ENCODE assay signal across 12 cellular contexts in the genomic region with DNA sequence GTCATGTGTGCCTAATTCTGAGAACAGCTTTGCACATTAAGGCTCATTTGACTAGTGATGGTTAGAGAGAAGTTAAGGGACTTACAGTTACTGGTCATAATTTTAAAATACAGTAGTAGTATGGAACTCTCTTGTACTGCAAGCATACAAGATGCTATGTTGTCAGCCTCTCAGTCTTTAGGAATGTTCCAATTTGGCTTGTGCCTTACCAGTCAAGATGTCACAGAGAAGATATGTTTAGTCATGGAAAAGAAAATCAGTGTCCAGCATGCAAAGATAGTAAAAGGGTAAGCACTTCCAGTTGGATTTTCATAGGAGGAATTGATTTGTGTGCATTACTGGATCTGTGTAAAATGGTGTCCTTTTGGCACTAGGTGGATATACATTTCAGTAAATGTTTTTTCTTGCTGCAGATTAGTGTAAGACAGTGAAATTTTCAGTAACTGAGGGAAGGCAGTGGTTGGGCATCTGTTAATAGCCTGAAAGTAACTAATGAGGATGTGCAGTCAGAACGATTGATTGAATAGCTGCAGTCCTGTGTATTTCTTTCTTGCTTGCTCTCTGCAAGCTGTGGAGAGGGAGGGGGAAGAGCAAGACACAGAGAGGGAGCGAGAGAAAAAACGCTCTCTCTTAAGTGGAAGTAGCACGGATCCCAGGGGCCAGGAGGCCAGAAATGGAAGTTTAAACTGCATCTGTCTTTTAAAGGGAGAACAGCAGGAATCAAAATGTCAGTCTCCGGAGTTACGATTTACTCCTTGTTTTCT.
DNase-seq lines count a peak whose midpoint lies in the region; FAIRE-seq and TF ChIP-seq lines count a peak whose summit lies in the region.
"Had no signal": no experiment of that assay in that cellular context is flagged by ENCODE, and none has a peak within 500 bp of the region (broad histone marks: within the 10 kb centered on the region; RNA-seq: fewer than 3 reads in every experiment).

No MANE protein-coding gene starts in this region.

- H3K79me2 ChIP-seq in hepatocyte, result no peaks in the 10 kb centered on the region

- no peaks in the 10 kb centered on the region for H3K9me2 ChIP-seq in hepatocyte (replicated peaks; ENCODE audit: insufficient read depth)

- H4K20me1 ChIP-seq in hepatocyte (ENCODE audit: insufficient read depth, poor library complexity, severe bottlenecking), result no peaks in the 10 kb centered on the region

- H3K4me1 ChIP-seq in hepatocyte (ENCODE audit: insufficient read depth), result peaks cover 17% of the 10 kb centered on the region

- H3K9me3 ChIP-seq in hepatocyte (ENCODE audit: low read depth) (no peaks in the 10 kb centered on the region), MG63 (no peaks in the 10 kb centered on the region)

- peak overlapping the region; percentile 60 for H3K4me2 ChIP-seq in hepatocyte

- H3K27ac ChIP-seq in hepatocyte, result no peak overlapping the region

- H3K36me3 ChIP-seq in hepatocyte (replicated peaks; ENCODE audit: insufficient read depth, low read depth) (no peaks in the 10 kb centered on the region), MG63 (no peaks in the 10 kb centered on the region), H7 (replicated peaks; ENCODE audit: control insufficient read depth, insufficient read depth, low read length) (no peaks in the 10 kb centered on the region)

- no peak for TF ChIP-seq POLR2A in H54 (IDR thresholded peaks at IDR 0.05; ENCODE audit: low read depth, low read length)

- FAIRE-seq in H54 (lab: Jason Lieb, UNC), result peak; percentile 36

- H3K27me3 ChIP-seq in hepatocyte (no peaks in the 10 kb centered on the region), MG63 (no peaks in the 10 kb centered on the region), H7 (ENCODE audit: control insufficient read depth, insufficient read depth, low read length) (no peaks in the 10 kb centered on the region)

- TF ChIP-seq CTCF in hepatocyte (IDR thresholded peaks at IDR 0.05; ENCODE audit: poor library complexity), result no peak

- DNase-seq in H54 (ENCODE audit: insufficient read length, low spot score) (no peak), astrocyte of the hippocampus (ENCODE audit: low read depth, low spot score) (peak; percentile 23), hepatocyte (ENCODE audit: low spot score) (no peak), skeletal muscle cell (ENCODE audit: low read depth) (peak; percentile 28), DMS79 treated with DMSO at 0.1 percent for 48 hours (lab: John Stamatoyannopoulos, UW) (no peak), MG63 (no peak), H7 (no peak), putamen (ENCODE audit: low spot score) (no peak)
- DNase-seq: naive thymus-derived CD8-positive, alpha-beta T cell; NCI-H1048; NCI-H226; stimulated activated CD4-positive, alpha-beta T cell treated with anti-CD3 and anti-CD28 coated beads, Interleukin-12 subunit alpha, Interleukin-12 subunit beta, amount 100 ng/mL, for 4 hours had no signal

- H3K4me3 ChIP-seq in hepatocyte, result no peak overlapping the region
- H3K4me3 ChIP-seq in skeletal muscle cell (ENCODE audit: low read depth, low read length), result no peak overlapping the region
- no peak overlapping the region for H3K4me3 ChIP-seq in MG63
- H3K4me3 ChIP-seq in H7 (ENCODE audit: insufficient read depth, low read depth, low read length), result no peak overlapping the region

- H2AFZ ChIP-seq in hepatocyte, result peak overlapping the region; percentile 2

- WGBS in hepatocyte (ENCODE audit: low lambda C conversion rate, missing lambda C conversion rate), result 35% methylated on average over 6 of the region's 6 CpGs

Comparison
In these comparisons a context has a peak if more than half of its experiments do, and no peak if none do; other contexts are left out.
1. DNase-seq: peak in astrocyte of the hippocampus (single experiment) and skeletal muscle cell (single experiment); none in H54 (single experiment), hepatocyte (single experiment), DMS79 treated with DMSO at 0.1 percent for 48 hours (single experiment), MG63 (single experiment), H7 (single experiment) and putamen (single experiment).